In the genomic region with DNA sequence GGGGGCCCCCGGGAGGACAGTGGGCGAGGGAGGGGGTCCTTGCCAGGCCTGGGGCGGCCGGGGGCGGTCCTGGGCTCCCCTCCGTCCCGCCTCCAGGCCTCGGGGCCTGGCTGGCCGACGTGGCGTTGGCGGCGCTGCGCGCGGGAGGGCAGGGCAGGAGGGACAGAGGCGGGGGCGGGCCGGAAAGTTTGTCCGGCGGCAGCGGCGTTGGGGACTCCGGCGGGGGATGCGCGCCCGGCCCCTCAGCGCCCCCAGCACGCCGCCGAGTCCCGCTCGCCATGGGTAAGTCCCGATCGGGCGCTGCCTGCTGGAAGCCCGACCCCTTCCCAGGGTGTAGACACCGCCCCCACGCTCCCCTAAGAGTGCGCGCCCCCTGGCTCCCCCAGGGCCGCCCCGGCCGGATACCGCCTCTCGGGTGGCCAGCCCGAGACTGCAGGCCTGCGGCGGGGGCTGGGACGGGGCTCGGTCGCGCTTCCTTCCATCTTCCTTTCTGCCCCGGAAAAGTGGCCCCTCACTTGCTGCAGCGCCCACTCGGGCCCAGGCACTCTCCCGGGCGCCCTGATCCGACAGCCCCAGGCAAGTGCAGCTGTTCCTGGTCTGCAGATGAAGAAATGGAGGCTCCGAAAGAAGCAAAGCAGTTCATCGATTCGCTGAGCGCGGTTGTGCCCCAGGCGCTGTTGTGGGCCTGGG, we compare ENCODE assay signal across 8 cellular contexts. TPM values are rescaled to one million over a fixed set of nuclear protein-coding genes. Genes with fewer than 3 reads are reported as not detected.
DNase-seq lines count a peak whose midpoint lies in the region; ATAC-seq and TF ChIP-seq lines count a peak whose summit lies in the region.

Gene SLC2A10 (plus strand): TSS at position 191 of the 690 bp plus-strand sequence. CDS start 88 bp downstream, at position 279.

- DNase-seq in COLO829 (ENCODE audit: low spot score), result peak; percentile 53
- peak; percentile 40 for DNase-seq in NCI-H510A treated with DMSO at 0.1 percent for 48 hours (lab: John Stamatoyannopoulos, UW)
- no peak for DNase-seq in epithelial cell of prostate (ENCODE audit: low read depth, low spot score)
- peak; percentile 87 for DNase-seq in upper lobe of right lung
- DNase-seq in stimulated activated CD4-positive, alpha-beta T cell treated with anti-CD3 and anti-CD28 coated beads, Interleukin-4, amount 100 ng/mL, for 24 hours, result no peak
- no peak for DNase-seq in activated CD4-positive, alpha-beta T cell treated with anti-CD3 and anti-CD28 coated beads, Interleukin-2, amount 50 U/mL, for 48 hours

- peak within 1 kb of the TSS; percentile 15 for H3K4me3 ChIP-seq in mononuclear cell (ENCODE audit: low read length)
- H3K4me3 ChIP-seq in upper lobe of right lung, result peak within 1 kb of the TSS; percentile 73

- H3K9me3 ChIP-seq in mononuclear cell (ENCODE audit: low read depth, low read length), result no peaks in the 10 kb centered on the region
- H3K9me3 ChIP-seq in upper lobe of right lung, result no peaks in the 10 kb centered on the region

- no peaks in the 10 kb centered on the region for H3K36me3 ChIP-seq in upper lobe of right lung

- peak within 1 kb of the TSS; percentile 64 for H3K27ac ChIP-seq in epithelial cell of prostate
- H3K27ac ChIP-seq in upper lobe of right lung, result peak within 1 kb of the TSS; percentile 82

- no peak for TF ChIP-seq CTCF in upper lobe of right lung (IDR thresholded peaks at IDR 0.05)

- peak; percentile 86 for ATAC-seq in upper lobe of right lung
- ATAC-seq in HG02870 (IDR thresholded peaks at IDR 0.05; ENCODE audit: unreplicated experiment), result no peak

- H3K4me1 ChIP-seq in mononuclear cell (ENCODE audit: insufficient read depth, low read length), result no peaks in the 10 kb centered on the region
- peaks cover 11% of the 10 kb centered on the region for H3K4me1 ChIP-seq in upper lobe of right lung

- peaks cover 11% of the 10 kb centered on the region for H3K27me3 ChIP-seq in mononuclear cell (ENCODE audit: insufficient read depth, low read length)
- no peaks in the 10 kb centered on the region for H3K27me3 ChIP-seq in upper lobe of right lung

- intact Hi-C loops in upper lobe of right lung (cut with DNase I), result no loop called here

RNA-seq across cellular contexts. Expression of gene SLC2A10, which starts in this region (rescaled TPM):
- total RNA-seq in mononuclear cell (under 0.01 TPM), upper lobe of right lung (17.7 TPM)

Comparison
In these comparisons a context has a peak if more than half of its experiments do, and no peak if none do; other contexts are left out.
1. RNA of gene SLC2A10 (total RNA-seq): 17.7 TPM in upper lobe of right lung (single experiment); under 0.01 TPM in mononuclear cell (single experiment); every median in the first group is over 10 times any median in the second.
2. DNase-seq: peak in COLO829 (single experiment), NCI-H510A treated with DMSO at 0.1 percent for 48 hours (single experiment) and upper lobe of right lung (single experiment); none in epithelial cell of prostate (single experiment), stimulated activated CD4-positive, alpha-beta T cell treated with anti-CD3 and anti-CD28 coated beads, Interleukin-4, amount 100 ng/mL, for 24 hours (single experiment) and activated CD4-positive, alpha-beta T cell treated with anti-CD3 and anti-CD28 coated beads, Interleukin-2, amount 50 U/mL, for 48 hours (0 of 2).